Comparison of ENCODE assay signal across 8 cellular contexts in genomic region chr20:25470045-25470444, GRCh38.
DNase-seq lines count a peak whose midpoint lies in the region; ATAC-seq, FAIRE-seq and TF ChIP-seq lines count a peak whose summit lies in the region.

No MANE protein-coding gene starts in this region.

- no peak overlapping the region for H3K4me2 ChIP-seq in PC-9
- H3K4me2 ChIP-seq in K562 (ENCODE audit: insufficient read depth, low read length): peak overlapping the region; percentile 51
- no peak overlapping the region for H3K4me2 ChIP-seq in neuronal stem cell (ENCODE audit: insufficient read depth, low read length, poor library complexity, severe bottlenecking)

- in situ Hi-C loops in K562 (cut with MboI): no loop called here

- no peak overlapping the region for H3K23ac ChIP-seq in neuronal stem cell (ENCODE audit: low read depth, low read length, poor library complexity)

- no peaks in the 10 kb centered on the region for H3K9me2 ChIP-seq in PC-9 (ENCODE audit: insufficient read depth)

- H3K79me1 ChIP-seq in neuronal stem cell (ENCODE audit: low read depth, low read length): no peaks in the 10 kb centered on the region

- peak; percentile 52 to 78 for TF ChIP-seq RAD21 in K562 (CRISPR knock-in tag; conservative IDR thresholded peaks at IDR 0.05 in 1 of 2, IDR thresholded peaks at IDR 0.05 in 1 of 2)

- H3F3A ChIP-seq in PC-9 (ENCODE audit: insufficient read depth, low read depth): no peaks in the 10 kb centered on the region

- H3K4me1 ChIP-seq in PC-9 (replicated peaks; ENCODE audit: insufficient read depth) (no peaks in the 10 kb centered on the region), K562 (replicated peaks in 1 of 2; ENCODE audit: control insufficient read depth in 2 of 2, insufficient read depth in 2 of 2, low read length in 2 of 2) (peaks cover 7 to 12% of the 10 kb centered on the region in 2 experiments; a peak in 4 of 5 replicates), neuronal stem cell (ENCODE audit: control insufficient read depth in 2 of 2, insufficient read depth in 1 of 2, low read depth in 1 of 2, low read length in 2 of 2) (no peaks in the 10 kb centered on the region)

- no peak overlapping the region for H2AK5ac ChIP-seq in neuronal stem cell (ENCODE audit: low read depth, low read length)

- DNase-seq in NCI-H2196 (lab: John Stamatoyannopoulos, UW; ENCODE audit: unreplicated experiment): peak; percentile 19
- DNase-seq in NCI-H2196 treated with DMSO at 0.1 percent for 48 hours (lab: John Stamatoyannopoulos, UW; ENCODE audit: unreplicated experiment): no peak
- DNase-seq in PC-9: peak in 1 of 2 experiments; percentile 31
- peak; percentile 42 to 70 (median 54) for DNase-seq in K562 (ENCODE audit: extremely low read depth in 1 of 4, low spot score in 3 of 4)
- DNase-seq in neuronal stem cell (ENCODE audit: low spot score): peak; percentile 23
- no peak for DNase-seq in NOMO-1 treated with DMSO at 0.1 percent for 48 hours (lab: John Stamatoyannopoulos, UW; ENCODE audit: unreplicated experiment)
- no peak for DNase-seq in globus pallidus (ENCODE audit: low spot score)

- no peak overlapping the region for H2BK15ac ChIP-seq in neuronal stem cell (ENCODE audit: low read length)

- no peaks in the 10 kb centered on the region for H3K9me1 ChIP-seq in K562 (ENCODE audit: control insufficient read depth, insufficient read depth, low read length)

- H3K27ac ChIP-seq in PC-9: no peak overlapping the region
- no peak overlapping the region for H3K27ac ChIP-seq in K562 (ENCODE audit: extremely low read depth, low read depth, low read length)
- H3K27ac ChIP-seq in neuronal stem cell (replicated peaks; ENCODE audit: low read length): no peak overlapping the region

- no peak overlapping the region for H2BK5ac ChIP-seq in neuronal stem cell (ENCODE audit: low read length)

- POLR2A ChIA-PET in PC-9 (lab: Charles Lee; ENCODE audit: unreplicated experiment): no interaction called here
- POLR2A ChIA-PET in K562 (lab: Yijun Ruan, JAX): interaction anchor here (0.7 kb wide), 1 partner anchor 350 kb away, joined by 3 read pairs; no protein-coding TSS in a partner anchor

- no peaks in the 10 kb centered on the region for H4K20me1 ChIP-seq in PC-9 (ENCODE audit: insufficient read depth)
- H4K20me1 ChIP-seq in K562 (replicated peaks; ENCODE audit: control insufficient read depth, insufficient read depth, low read length): no peaks in the 10 kb centered on the region

- no peaks in the 10 kb centered on the region for H3K79me2 ChIP-seq in PC-9 (ENCODE audit: low read depth)
- no peaks in the 10 kb centered on the region for H3K79me2 ChIP-seq in K562 (ENCODE audit: control insufficient read depth, insufficient read depth, low read length)

- no peaks in the 10 kb centered on the region for H3K9me3 ChIP-seq in PC-9 (ENCODE audit: insufficient read depth, low read depth)
- H3K9me3 ChIP-seq in K562 (replicated peaks; ENCODE audit: control insufficient read depth, insufficient read depth, low read depth, low read length): no peaks in the 10 kb centered on the region
- H3K9me3 ChIP-seq in neuronal stem cell (replicated peaks in 1 of 2; ENCODE audit: control insufficient read depth in 2 of 2, insufficient read depth in 1 of 2, low read depth in 1 of 2, low read length in 2 of 2): no peaks in the 10 kb centered on the region

- H3K36me3 ChIP-seq in PC-9 (ENCODE audit: low read depth) (no peaks in the 10 kb centered on the region), K562 (ENCODE audit: control insufficient read depth, insufficient read depth, low read length) (no peaks in the 10 kb centered on the region), neuronal stem cell (replicated peaks in 1 of 2; ENCODE audit: control insufficient read depth in 2 of 2, insufficient read depth in 2 of 2, low read length in 2 of 2) (peaks cover 24 to 93% of the 10 kb centered on the region in 2 donors)

- TF ChIP-seq CTCF in PC-9 (conservative IDR thresholded peaks at IDR 0.05) (peak; percentile 48; the same call in 1 of the 2 replicates), K562 (IDR thresholded peaks at IDR 0.05 in 2 of 3, conservative IDR thresholded peaks at IDR 0.05 in 1 of 3; ENCODE audit: insufficient read depth in 2 of 3, low read depth in 1 of 3, low read length in 3 of 3) (peak; percentile 61 to 77 (median 70))

- FAIRE-seq in K562 (lab: Jason Lieb, UNC): peak; percentile 73

- H2BK12ac ChIP-seq in neuronal stem cell (ENCODE audit: low read length): no peak overlapping the region

- no peak overlapping the region for H3K9ac ChIP-seq in K562 (ENCODE audit: insufficient read depth in 1 of 2, low read depth in 2 of 2, low read length in 2 of 2)
- no peak overlapping the region for H3K9ac ChIP-seq in neuronal stem cell (ENCODE audit: low read depth, low read length, poor library complexity)

- H3K18ac ChIP-seq in neuronal stem cell (ENCODE audit: low read length): no peak overlapping the region

- WGBS in K562 (ENCODE audit: insufficient coverage, low coverage, missing lambda C conversion rate): 4% methylated on average over 9 of the region's 13 CpGs
- no CpG with 5 or more reads among the region's 13 CpGs for WGBS in neuronal stem cell (ENCODE audit: extremely low coverage in 2 of 2, insufficient read length in 2 of 2, insufficient replicate concordance in 1 of 2), 2 donors

- CTCF ChIA-PET in PC-9 (lab: Charles Lee): no interaction called here
- CTCF ChIA-PET in K562 (lab: Yijun Ruan, JAX; ENCODE audit: low intra/inter-chr PET ratio): no interaction called here

- H3K27me3 ChIP-seq in PC-9 (ENCODE audit: insufficient read depth, low read depth) (no peaks in the 10 kb centered on the region), K562 (ENCODE audit: control insufficient read depth in 2 of 2, insufficient read depth in 2 of 2, low read length in 2 of 2) (peaks cover 2 to 10% of the 10 kb centered on the region in 2 experiments; a peak in 4 of 5 replicates), neuronal stem cell (ENCODE audit: control insufficient read depth in 3 of 3, insufficient read depth in 3 of 3, low read depth in 1 of 3, low read length in 3 of 3) (peaks cover 0 to 1% (median 0%) of the 10 kb centered on the region in 3 experiments)

- H4K8ac ChIP-seq in neuronal stem cell (ENCODE audit: low read depth, low read length): no peak overlapping the region

- no peak overlapping the region for H2AFZ ChIP-seq in PC-9
- H2AFZ ChIP-seq in K562 (ENCODE audit: low read depth, low read length): peak overlapping the region; percentile 74
- no peak overlapping the region for H2AFZ ChIP-seq in neuronal stem cell (ENCODE audit: low read length)

- BruUV-seq in PC-9 (replicated peaks; lab: Mats Ljungman, UMichigan): no TSS peak
- no TSS peak for BruUV-seq in K562 (replicated peaks; lab: Mats Ljungman, UMichigan)

- no peak for TF ChIP-seq POLR2A in K562 (conservative IDR thresholded peaks at IDR 0.05)

- no peak overlapping the region for H4K91ac ChIP-seq in neuronal stem cell (ENCODE audit: low read depth, low read length, poor library complexity)

- no peak overlapping the region for H3K4ac ChIP-seq in neuronal stem cell (ENCODE audit: low read length)

- ATAC-seq in HG02870 (IDR thresholded peaks at IDR 0.05; ENCODE audit: unreplicated experiment) (peak; percentile 86), K562 (peak; percentile 94)

- no peak overlapping the region for H2BK120ac ChIP-seq in neuronal stem cell (ENCODE audit: low read depth, low read length)

- H3K4me3 ChIP-seq in PC-9: no peak overlapping the region
- H3K4me3 ChIP-seq in K562: no peak overlapping the region
- no peak overlapping the region for H3K4me3 ChIP-seq in neuronal stem cell (ENCODE audit: low read length in 2 of 2)

- intact Hi-C loops in PC-9 (cut with micrococcal nuclease; ENCODE audit: unreplicated experiment) (no loop called here), K562 (cut with micrococcal nuclease) (loop anchor here (5.0 to 10.0 kb wide), 2 partner anchors 72 to 105 kb away; no protein-coding TSS in a partner anchor)

- no peak overlapping the region for H3K14ac ChIP-seq in neuronal stem cell (ENCODE audit: low read length)

- TF ChIP-seq EP300 in K562 (IDR thresholded peaks at IDR 0.05; ENCODE audit: low read length): no peak

TF ChIP-seq in K562, 482 proteins besides CTCF, POLR2A, EP300 and RAD21 (continues in another document):
- TF ChIP-seq RBBP5 (IDR thresholded peaks at IDR 0.05; ENCODE audit: borderline replicate concordance, insufficient read depth, low read length, poor library complexity, severe bottlenecking) (no peak), MTF1 (CRISPR knock-in tag; IDR thresholded peaks at IDR 0.05; ENCODE audit: borderline replicate concordance) (no peak), CTBP1 (IDR thresholded peaks at IDR 0.05; ENCODE audit: borderline replicate concordance) (peak; percentile 20; the same call in 1 of the 2 replicates), CHD2 (IDR thresholded peaks at IDR 0.05; ENCODE audit: low read depth, low read length) (no peak), CGGBP1 (CRISPR knock-in tag; IDR thresholded peaks at IDR 0.05) (no peak), ZNF23 (CRISPR knock-in tag; IDR thresholded peaks at IDR 0.05) (no peak), E2F8 (IDR thresholded peaks at IDR 0.05; ENCODE audit: low read depth, partially characterized antibody) (no peak), SMC3 (conservative IDR thresholded peaks at IDR 0.05; ENCODE audit: insufficient read depth, low read depth, low read length) (peak; percentile 69)

Comparison
In these comparisons a context has a peak if more than half of its experiments do, and no peak if none do; other contexts are left out.
1. DNase-seq: peak in NCI-H2196 (single experiment), K562 (4 of 4) and neuronal stem cell (single experiment); none in NCI-H2196 treated with DMSO at 0.1 percent for 48 hours (single experiment), NOMO-1 treated with DMSO at 0.1 percent for 48 hours (single experiment) and globus pallidus (single experiment).